ENCODE assay signal across 21 cellular contexts in genomic region chr2:27126252-27126710, GRCh38. TPM values are rescaled to one million over a fixed set of nuclear protein-coding genes. Genes with fewer than 3 reads are reported as not detected.
A peak's percentile ranks its signal among the peaks of the same experiment; 100 is the strongest.
DNase-seq lines count a peak whose midpoint lies in the region; ATAC-seq, FAIRE-seq and TF ChIP-seq lines count a peak whose summit lies in the region.
"Had no signal": no experiment of that assay in that cellular context is flagged by ENCODE, and none has a peak within 500 bp of the region (broad histone marks: within the 10 kb centered on the region; RNA-seq: fewer than 3 reads in every experiment).

No MANE protein-coding gene starts in this region.

- TF ChIP-seq CTCF in right atrium auricular region (IDR thresholded peaks at IDR 0.05) = no peak
- no peak for TF ChIP-seq CTCF in K562 (IDR thresholded peaks at IDR 0.05 in 2 of 3, conservative IDR thresholded peaks at IDR 0.05 in 1 of 3; ENCODE audit: insufficient read depth in 2 of 3, low read depth in 1 of 3, low read length in 3 of 3)
- TF ChIP-seq CTCF in liver (IDR thresholded peaks at IDR 0.05; ENCODE audit: low read depth, low read length, missing input control) = no peak

- POLR2A ChIA-PET in K562 (lab: Yijun Ruan, JAX) = interaction anchor here (0.7 to 4.1 kb wide), 3 partner anchors 14 to 151 kb away, joined by 3 to 17 read pairs (median 4); no protein-coding TSS in a partner anchor

- no peak overlapping the region for H3K4me2 ChIP-seq in K562 (ENCODE audit: insufficient read depth, low read length)

- H3K9me3 Mint-ChIP-seq in stimulated activated effector memory CD8-positive, alpha-beta T cell treated with anti-CD3 and anti-CD28 coated beads, Interleukin-12 subunit alpha, Interleukin-12 subunit beta, amount 100 ng/mL, for 72 hours = no peaks in the 10 kb centered on the region

- WGBS in K562 (ENCODE audit: insufficient coverage, low coverage, missing lambda C conversion rate) = 21% methylated on average over 5 of the region's 5 CpGs
- 25% methylated on average over 5 of the region's 5 CpGs for WGBS in liver

- no peak for TF ChIP-seq POLR2A in K562 (conservative IDR thresholded peaks at IDR 0.05)

- in situ Hi-C loops in K562 (cut with MboI) = no loop called here

- H3K9ac ChIP-seq in K562 (ENCODE audit: insufficient read depth in 1 of 2, low read depth in 2 of 2, low read length in 2 of 2) (no peak overlapping the region; a peak in 1 of 4 replicates), liver (ENCODE audit: low read depth in 1 of 2, low read length in 2 of 2) (no peak overlapping the region)

- BruUV-seq in K562 (replicated peaks; lab: Mats Ljungman, UMichigan) = no TSS peak

- H3K79me2 ChIP-seq in K562 (ENCODE audit: control insufficient read depth, insufficient read depth, low read length) = no peaks in the 10 kb centered on the region

- TF ChIP-seq EP300 in K562 (IDR thresholded peaks at IDR 0.05; ENCODE audit: low read length) = no peak

- H4K20me1 ChIP-seq in K562 (replicated peaks; ENCODE audit: control insufficient read depth, insufficient read depth, low read length) = no peaks in the 10 kb centered on the region; the same call in 1 of the 2 replicates

- no peak overlapping the region for H3K4me3 ChIP-seq in right atrium auricular region
- no peak overlapping the region for H3K4me3 ChIP-seq in K562
- H3K4me3 ChIP-seq in liver (ENCODE audit: low read depth in 1 of 3, low read length in 3 of 3) = no peak overlapping the region
- H3K4me3 ChIP-seq: GM12878 had no signal

- H3K4me1 ChIP-seq in right atrium auricular region (peaks cover 0 to 12% of the 10 kb centered on the region in 2 donors), K562 (replicated peaks in 1 of 2; ENCODE audit: control insufficient read depth in 2 of 2, insufficient read depth in 2 of 2, low read length in 2 of 2) (peaks cover 10 to 16% of the 10 kb centered on the region in 2 experiments; a peak in 4 of 5 replicates), liver (ENCODE audit: control insufficient read depth in 4 of 4, insufficient read depth in 4 of 4, low read length in 3 of 4) (peaks cover 0 to 27% (median 15%) of the 10 kb centered on the region in 4 donors)

- no peak overlapping the region for H2AFZ ChIP-seq in K562 (ENCODE audit: low read depth, low read length)

- H3K36me3 ChIP-seq in right atrium auricular region (peaks cover 21% of the 10 kb centered on the region), K562 (ENCODE audit: control insufficient read depth, insufficient read depth, low read length) (peaks cover 20% of the 10 kb centered on the region; the same call in 2 of the 3 replicates), liver (ENCODE audit: control insufficient read depth in 4 of 4, insufficient read depth in 3 of 4, low read depth in 1 of 4, low read length in 3 of 4) (peaks cover 3 to 19% (median 15%) of the 10 kb centered on the region in 4 donors)

- CTCF ChIA-PET in K562 (lab: Yijun Ruan, JAX; ENCODE audit: low intra/inter-chr PET ratio) = no interaction called here

- DNase-seq in Right ventricle myocardium inferior (ENCODE audit: missing footprints) (no peak), right atrium auricular region (ENCODE audit: low spot score) (no peak), K562 (ENCODE audit: extremely low read depth in 1 of 4, low spot score in 3 of 4) (no peak), NCI-H187 treated with DMSO at 0.1 percent for 48 hours (lab: John Stamatoyannopoulos, UW) (no peak)
- DNase-seq in stimulated activated effector memory CD8-positive, alpha-beta T cell treated with anti-CD3 and anti-CD28 coated beads, Interleukin-12 subunit alpha, Interleukin-12 subunit beta, amount 100 ng/mL, for 72 hours (ENCODE audit: low spot score in 2 of 2) = no peak
- DNase-seq: COR-L47, H7, IMR-90, NCI-H2227 treated with DMSO at 0.1 percent for 48 hours, NCI-H524 treated with DMSO at 0.1 percent for 48 hours, OCI-M1 had no signal

- FAIRE-seq in K562 (lab: Jason Lieb, UNC) = no peak
- FAIRE-seq: A204.1, GM12878, GM18507 had no signal

- intact Hi-C loops in Right ventricle myocardium inferior (cut with DNase I) (no loop called here), K562 (cut with micrococcal nuclease) (no loop called here)

- H3K27me3 ChIP-seq in right atrium auricular region = no peaks in the 10 kb centered on the region
- peaks cover 2 to 7% of the 10 kb centered on the region in 2 experiments; a peak in 3 of 5 replicates for H3K27me3 ChIP-seq in K562 (ENCODE audit: control insufficient read depth in 2 of 2, insufficient read depth in 2 of 2, low read length in 2 of 2)
- no peaks in the 10 kb centered on the region for H3K27me3 ChIP-seq in liver (ENCODE audit: control insufficient read depth in 4 of 4, insufficient read depth in 4 of 4, low read length in 3 of 4)

- TF ChIP-seq RAD21 in K562 (CRISPR knock-in tag; conservative IDR thresholded peaks at IDR 0.05 in 1 of 2, IDR thresholded peaks at IDR 0.05 in 1 of 2) (no peak), liver (IDR thresholded peaks at IDR 0.05) (no peak)

- peak overlapping the region in 1 of 2 donors; percentile 23 for H3K27ac ChIP-seq in right atrium auricular region
- H3K27ac ChIP-seq in K562 (ENCODE audit: extremely low read depth, low read depth, low read length) = no peak overlapping the region
- peak overlapping the region; percentile 53 to 67 for H3K27ac ChIP-seq in liver (ENCODE audit: low read depth in 1 of 2, low read length in 2 of 2)
- H3K27ac ChIP-seq: C4-2B, RWPE1 had no signal

- peaks cover 8% of the 10 kb centered on the region for H3K36me3 Mint-ChIP-seq in stimulated activated effector memory CD8-positive, alpha-beta T cell treated with anti-CD3 and anti-CD28 coated beads, Interleukin-12 subunit alpha, Interleukin-12 subunit beta, amount 100 ng/mL, for 72 hours

- ATAC-seq in Right ventricle myocardium inferior = peak; percentile 23
- ATAC-seq in K562 = no peak
- no peak for ATAC-seq in stimulated activated effector memory CD8-positive, alpha-beta T cell treated with anti-CD3 and anti-CD28 coated beads, Interleukin-12 subunit alpha, Interleukin-12 subunit beta, amount 100 ng/mL, for 72 hours
- no peak for ATAC-seq in HG02642 (IDR thresholded peaks at IDR 0.05; ENCODE audit: poor library complexity, unreplicated experiment)
- ATAC-seq in activated CD4-positive, CD25-positive, alpha-beta regulatory T cell treated with anti-CD3 and anti-CD28 coated beads, Interleukin-2, amount 50 U/mL, for 24 hours = no peak
- ATAC-seq: GM12878 had no signal

- H3K9me1 ChIP-seq in K562 (ENCODE audit: control insufficient read depth, insufficient read depth, low read length) = peaks cover 2% of the 10 kb centered on the region

- H3K4me1 Mint-ChIP-seq in stimulated activated effector memory CD8-positive, alpha-beta T cell treated with anti-CD3 and anti-CD28 coated beads, Interleukin-12 subunit alpha, Interleukin-12 subunit beta, amount 100 ng/mL, for 72 hours = peaks cover 15% of the 10 kb centered on the region

- H3K27ac Mint-ChIP-seq in stimulated activated effector memory CD8-positive, alpha-beta T cell treated with anti-CD3 and anti-CD28 coated beads, Interleukin-12 subunit alpha, Interleukin-12 subunit beta, amount 100 ng/mL, for 72 hours = peak overlapping the region; percentile 79

- H3K9me3 ChIP-seq in right atrium auricular region (no peaks in the 10 kb centered on the region), K562 (replicated peaks; ENCODE audit: control insufficient read depth, insufficient read depth, low read depth, low read length) (no peaks in the 10 kb centered on the region), liver (ENCODE audit: control insufficient read depth in 4 of 4, low read length in 3 of 4) (no peaks in the 10 kb centered on the region)

- no peak overlapping the region for H3K4me3 Mint-ChIP-seq in stimulated activated effector memory CD8-positive, alpha-beta T cell treated with anti-CD3 and anti-CD28 coated beads, Interleukin-12 subunit alpha, Interleukin-12 subunit beta, amount 100 ng/mL, for 72 hours

RNA-seq across cellular contexts. Expression of gene ABHD1, which starts 2.7 kb away (rescaled TPM):
- total RNA-seq in Right ventricle myocardium inferior (2.4 TPM), right atrium auricular region (1 to 10 TPM in 1 of 2 donors, under 1 TPM in 1; 0.90 to 1.0 TPM), K562 (2014; rRNA removed) (0.20 TPM in 1 of 2 replicates, not detected in the other), K562 (2014; rRNA removed; fragmentation: Illumina TruSeq; extraction: Trizol) (not detected in 2 replicates), K562 (2015; rRNA removed; fragmentation: Illumina TruSeq; extraction: Trizol) (not detected in 2 replicates), K562 (2021) (0.18 TPM in 1 of 2 replicates, not detected in the other), liver (under 1 TPM; 0.09 to 0.67 TPM)
- total RNA-seq in K562 (2011; cell fraction: chromatin; rRNA removed; ENCODE audit: low replicate concordance) = 0.42 and 1.1 TPM in 2 replicates
- 0.13 and 0.33 TPM in 2 replicates for total RNA-seq in K562 (2011; cell fraction: nucleolus; rRNA removed)
- total RNA-seq in K562 (2011; cell fraction: nucleoplasm; rRNA removed) = 0.44 and 0.61 TPM in 2 replicates
- polyA plus RNA-seq in K562 (2011; rRNA removed) (0.10 and 0.57 TPM in 2 replicates), K562 (2014; fragmentation: Illumina TruSeq; extraction: Trizol) (0.10 and 0.28 TPM in 2 replicates), K562 (2014; fragmentation: Nextera tagmentation; extraction: Ambion mirVana) (under 1 TPM in 1 of 2 experiments, not detected in 1; 0.11 TPM), K562 (2014; rRNA removed) (0.16 TPM in 1 of 2 replicates, not detected in the other), liver (1 to 10 TPM in 1 of 2 donors, under 1 TPM in 1; 0.54 to 2.0 TPM)
- polyA plus RNA-seq in K562 (2011; cell fraction: cytosol; rRNA removed) = 0.06 and 0.16 TPM in 2 replicates
- polyA plus RNA-seq in K562 (2011; cell fraction: nucleus; rRNA removed) = 0.59 and 0.97 TPM in 2 replicates
- polyA plus RNA-seq in K562 (2012) = 0.43 and 0.60 TPM in 2 replicates
- 0.09 and 0.32 TPM in 2 replicates for polyA minus RNA-seq in K562 (2011; rRNA and poly(A)+ RNA removed)
- not detected in 2 replicates for polyA minus RNA-seq in K562 (2011; cell fraction: cytosol; rRNA and poly(A)+ RNA removed)
- polyA minus RNA-seq in K562 (2011; cell fraction: nucleus; rRNA and poly(A)+ RNA removed) = 0.11 and 0.13 TPM in 2 replicates
- total RNA-seq: G401, H7, IMR-90 had no signal

RNA-seq across cellular contexts. Expression of gene CGREF1, which starts 7.4 kb away (rescaled TPM):
- total RNA-seq in Right ventricle myocardium inferior = 0.84 TPM
- 1 to 10 TPM; 4.3 to 4.5 TPM for total RNA-seq in right atrium auricular region
- 0.33 and 1.5 TPM in 2 replicates for total RNA-seq in K562 (2011; cell fraction: chromatin; rRNA removed; ENCODE audit: low replicate concordance)
- total RNA-seq in K562 (2011; cell fraction: nucleolus; rRNA removed) = 0.33 and 0.39 TPM in 2 replicates
- total RNA-seq in K562 (2011; cell fraction: nucleoplasm; rRNA removed) = 0.99 TPM in 1 of 2 replicates, not detected in the other
- total RNA-seq in K562 (2014; rRNA removed) = 0.50 and 0.53 TPM in 2 replicates
- 0.29 and 0.33 TPM in 2 replicates for total RNA-seq in K562 (2014; rRNA removed; fragmentation: Illumina TruSeq; extraction: Trizol)
- 0.22 and 0.41 TPM in 2 replicates for total RNA-seq in K562 (2015; rRNA removed; fragmentation: Illumina TruSeq; extraction: Trizol)
- 0.44 and 0.72 TPM in 2 replicates for total RNA-seq in K562 (2021)
- 0.24 and 0.49 TPM in 2 replicates for polyA plus RNA-seq in K562 (2011; rRNA removed)
- polyA plus RNA-seq in K562 (2011; cell fraction: cytosol; rRNA removed) = 0.07 and 0.19 TPM in 2 replicates
- polyA plus RNA-seq in K562 (2011; cell fraction: nucleus; rRNA removed) = 0.46 and 0.48 TPM in 2 replicates
- polyA plus RNA-seq in K562 (2012) = 0.38 and 0.65 TPM in 2 replicates
- polyA plus RNA-seq in K562 (2014; fragmentation: Illumina TruSeq; extraction: Trizol) = 0.37 and 0.42 TPM in 2 replicates
- under 1 TPM; 0.07 to 0.10 TPM for polyA plus RNA-seq in K562 (2014; fragmentation: Nextera tagmentation; extraction: Ambion mirVana)
- 0.41 and 0.88 TPM in 2 replicates for polyA plus RNA-seq in K562 (2014; rRNA removed)
- polyA minus RNA-seq in K562 (2011; rRNA and poly(A)+ RNA removed) = 0.11 TPM in 1 of 2 replicates, not detected in the other
- not detected in 2 replicates for polyA minus RNA-seq in K562 (2011; cell fraction: cytosol; rRNA and poly(A)+ RNA removed)
- 0.22 and 0.54 TPM in 2 replicates for polyA minus RNA-seq in K562 (2011; cell fraction: nucleus; rRNA and poly(A)+ RNA removed)
- 10 to 100 TPM in 1 of 2 donors, under 1 TPM in 1; 0.98 to 10.3 TPM for total RNA-seq in liver
- polyA plus RNA-seq in liver = 10 to 100 TPM; 13.0 to 16.1 TPM
- total RNA-seq: GM12878 had no signal

RNA-seq across cellular contexts. Expression of gene PREB, which starts 8.2 kb away (rescaled TPM):
- 54.5 TPM for total RNA-seq in Right ventricle myocardium inferior
- 10 to 100 TPM; 47.5 to 51.4 TPM for total RNA-seq in right atrium auricular region
- total RNA-seq in K562 (2011; cell fraction: chromatin; rRNA removed; ENCODE audit: low replicate concordance) = 43.3 and 114 TPM in 2 replicates
- total RNA-seq in K562 (2011; cell fraction: nucleolus; rRNA removed) = 72.0 and 78.4 TPM in 2 replicates
- total RNA-seq in K562 (2011; cell fraction: nucleoplasm; rRNA removed) = 43.7 and 58.3 TPM in 2 replicates
- total RNA-seq in K562 (2014; rRNA removed) = 67.2 and 83.1 TPM in 2 replicates
- 32.5 and 44.3 TPM in 2 replicates for total RNA-seq in K562 (2014; rRNA removed; fragmentation: Illumina TruSeq; extraction: Trizol)
- 60.9 and 62.3 TPM in 2 replicates for total RNA-seq in K562 (2015; rRNA removed; fragmentation: Illumina TruSeq; extraction: Trizol)
- 74.8 and 79.1 TPM in 2 replicates for total RNA-seq in K562 (2021)
- 77.9 and 87.2 TPM in 2 replicates for polyA plus RNA-seq in K562 (2011; rRNA removed)
- 91.7 and 112 TPM in 2 replicates for polyA plus RNA-seq in K562 (2011; cell fraction: cytosol; rRNA removed)
- polyA plus RNA-seq in K562 (2011; cell fraction: nucleus; rRNA removed) = 216 and 217 TPM in 2 replicates
- polyA plus RNA-seq in K562 (2012) = 51.7 and 87.9 TPM in 2 replicates
- polyA plus RNA-seq in K562 (2014; fragmentation: Illumina TruSeq; extraction: Trizol) = 78.8 and 84.2 TPM in 2 replicates
- 10 to 100 TPM; 35.1 to 35.4 TPM for polyA plus RNA-seq in K562 (2014; fragmentation: Nextera tagmentation; extraction: Ambion mirVana)
- polyA plus RNA-seq in K562 (2014; rRNA removed) = 74.8 and 78.8 TPM in 2 replicates
- 68.5 and 74.2 TPM in 2 replicates for polyA minus RNA-seq in K562 (2011; rRNA and poly(A)+ RNA removed)
- 22.8 and 23.0 TPM in 2 replicates for polyA minus RNA-seq in K562 (2011; cell fraction: cytosol; rRNA and poly(A)+ RNA removed)
- 28.0 and 47.5 TPM in 2 replicates for polyA minus RNA-seq in K562 (2011; cell fraction: nucleus; rRNA and poly(A)+ RNA removed)
- total RNA-seq in liver = 10 to 100 TPM; 21.5 to 81.4 TPM
- polyA plus RNA-seq in liver = 10 to 100 TPM; 40.3 to 98.4 TPM

RNA-seq across cellular contexts. Expression of gene PRR30, which starts 12.9 kb away (rescaled TPM):
- total RNA-seq in Right ventricle myocardium inferior = not detected
- total RNA-seq in right atrium auricular region = not detected
- total RNA-seq in K562 (2011; cell fraction: chromatin; rRNA removed; ENCODE audit: low replicate concordance) = not detected in 2 replicates
- total RNA-seq in K562 (2011; cell fraction: nucleolus; rRNA removed) = not detected in 2 replicates
- not detected in 2 replicates for total RNA-seq in K562 (2011; cell fraction: nucleoplasm; rRNA removed)
- total RNA-seq in K562 (2014; rRNA removed) = not detected in 2 replicates
- not detected in 2 replicates for total RNA-seq in K562 (2014; rRNA removed; fragmentation: Illumina TruSeq; extraction: Trizol)
- not detected in 2 replicates for total RNA-seq in K562 (2015; rRNA removed; fragmentation: Illumina TruSeq; extraction: Trizol)
- not detected in 2 replicates for total RNA-seq in K562 (2021)
- polyA plus RNA-seq in K562 (2011; rRNA removed) = not detected in 2 replicates
- polyA plus RNA-seq in K562 (2011; cell fraction: cytosol; rRNA removed) = not detected in 2 replicates
- not detected in 2 replicates for polyA plus RNA-seq in K562 (2011; cell fraction: nucleus; rRNA removed)
- not detected in 2 replicates for polyA plus RNA-seq in K562 (2012)
- not detected in 2 replicates for polyA plus RNA-seq in K562 (2014; fragmentation: Illumina TruSeq; extraction: Trizol)
- not detected for polyA plus RNA-seq in K562 (2014; fragmentation: Nextera tagmentation; extraction: Ambion mirVana)
- polyA plus RNA-seq in K562 (2014; rRNA removed) = not detected in 2 replicates
- polyA minus RNA-seq in K562 (2011; rRNA and poly(A)+ RNA removed) = not detected in 2 replicates
- not detected in 2 replicates for polyA minus RNA-seq in K562 (2011; cell fraction: cytosol; rRNA and poly(A)+ RNA removed)
- not detected in 2 replicates for polyA minus RNA-seq in K562 (2011; cell fraction: nucleus; rRNA and poly(A)+ RNA removed)
- not detected for total RNA-seq in liver
- not detected for polyA plus RNA-seq in liver
- total RNA-seq: G401, GM12878, H7, IMR-90, LHCN-M2 had no signal
- polyA plus RNA-seq: GM12878, IMR-90 had no signal

RNA-seq across cellular contexts. Expression of gene TCF23, which starts 22.5 kb away (rescaled TPM):
- total RNA-seq in Right ventricle myocardium inferior (0.16 TPM), right atrium auricular region (not detected), K562 (2014; rRNA removed) (not detected in 2 replicates), K562 (2014; rRNA removed; fragmentation: Illumina TruSeq; extraction: Trizol) (0.03 TPM in 1 of 2 replicates, not detected in the other), K562 (2015; rRNA removed; fragmentation: Illumina TruSeq; extraction: Trizol) (0.07 TPM in 1 of 2 replicates, not detected in the other), K562 (2021) (not detected in 2 replicates), liver (under 1 TPM; under 0.01 to 0.05 TPM)
- total RNA-seq in K562 (2011; cell fraction: chromatin; rRNA removed; ENCODE audit: low replicate concordance) = not detected in 2 replicates
- not detected in 2 replicates for total RNA-seq in K562 (2011; cell fraction: nucleolus; rRNA removed)
- total RNA-seq in K562 (2011; cell fraction: nucleoplasm; rRNA removed) = not detected in 2 replicates
- polyA plus RNA-seq in K562 (2011; rRNA removed) (not detected in 2 replicates), K562 (2014; fragmentation: Illumina TruSeq; extraction: Trizol) (not detected in 2 replicates), K562 (2014; fragmentation: Nextera tagmentation; extraction: Ambion mirVana) (not detected), K562 (2014; rRNA removed) (not detected in 2 replicates), liver (under 1 TPM in 1 of 2 donors, not detected in 1; 0.02 TPM)
- polyA plus RNA-seq in K562 (2011; cell fraction: cytosol; rRNA removed) = not detected in 2 replicates
- polyA plus RNA-seq in K562 (2011; cell fraction: nucleus; rRNA removed) = 0.03 TPM in 1 of 2 replicates, not detected in the other
- polyA plus RNA-seq in K562 (2012) = 0.07 TPM in 2 replicates
- not detected in 2 replicates for polyA minus RNA-seq in K562 (2011; rRNA and poly(A)+ RNA removed)
- polyA minus RNA-seq in K562 (2011; cell fraction: cytosol; rRNA and poly(A)+ RNA removed) = not detected in 2 replicates
- polyA minus RNA-seq in K562 (2011; cell fraction: nucleus; rRNA and poly(A)+ RNA removed) = not detected in 2 replicates
- total RNA-seq: G401, GM12878, H7, IMR-90, LHCN-M2 had no signal
- polyA plus RNA-seq: GM12878, IMR-90 had no signal
